ENCODE assay signal across 8 cellular contexts in genomic region chr6:108896111-108896661, GRCh38. TPM values are rescaled to one million over a fixed set of nuclear protein-coding genes. Genes with fewer than 3 reads are reported as not detected.
DNase-seq lines count a peak whose midpoint lies in the region; ATAC-seq and TF ChIP-seq lines count a peak whose summit lies in the region.

No MANE protein-coding gene starts in this region.

- peak overlapping the region; percentile 95 for H3K27ac Mint-ChIP-seq in activated CD4-positive, alpha-beta T cell treated with anti-CD3 and anti-CD28 coated beads, Interleukin-2, amount 10 ng/mL, durations not matched to agents 7 days and 5 days
- H3K27ac Mint-ChIP-seq in stimulated activated memory B cell treated with anti-CD40 and anti-IgM and Interleukin-4, amounts not matched to agents 10 μg/mL and 1 μg/mL and 100 μg/mL, for 72 hours = peak overlapping the region; percentile 62
- H3K27ac Mint-ChIP-seq in H9 (peak overlapping the region in 1 of 3 experiments; percentile 59; a peak in 1 of 7 replicates), endothelial cell (ENCODE audit: unreplicated experiment) (no peak overlapping the region)

- peaks cover 10% of the 10 kb centered on the region for H3K27me3 Mint-ChIP-seq in activated CD4-positive, alpha-beta T cell treated with anti-CD3 and anti-CD28 coated beads, Interleukin-2, amount 10 ng/mL, durations not matched to agents 7 days and 5 days
- no peaks in the 10 kb centered on the region for H3K27me3 Mint-ChIP-seq in stimulated activated memory B cell treated with anti-CD40 and anti-IgM and Interleukin-4, amounts not matched to agents 10 μg/mL and 1 μg/mL and 100 μg/mL, for 72 hours
- H3K27me3 Mint-ChIP-seq in H9 (ENCODE audit: low read depth) (no peaks in the 10 kb centered on the region), endothelial cell (ENCODE audit: unreplicated experiment) (peaks cover 1% of the 10 kb centered on the region)

- no peak overlapping the region for H2AFZ ChIP-seq in H9 (ENCODE audit: low read length)

- no peaks in the 10 kb centered on the region for H3K4me1 ChIP-seq in H9 (ENCODE audit: insufficient read depth, low read length)

- H4K5ac ChIP-seq in H9 (ENCODE audit: insufficient read length, low read depth, low read length) = no peak overlapping the region

- H3K4me3 ChIP-seq in fibroblast of villous mesenchyme (ENCODE audit: low read depth, low read length) = no peak overlapping the region

- no peaks in the 10 kb centered on the region for H3K79me2 ChIP-seq in H9 (ENCODE audit: insufficient read depth, low read length)

- no peak overlapping the region for H3K56ac ChIP-seq in H9 (ENCODE audit: insufficient read length, low read depth, low read length)

- peak overlapping the region; percentile 42 for H3K4me3 Mint-ChIP-seq in activated CD4-positive, alpha-beta T cell treated with anti-CD3 and anti-CD28 coated beads, Interleukin-2, amount 10 ng/mL, durations not matched to agents 7 days and 5 days
- no peak overlapping the region for H3K4me3 Mint-ChIP-seq in stimulated activated memory B cell treated with anti-CD40 and anti-IgM and Interleukin-4, amounts not matched to agents 10 μg/mL and 1 μg/mL and 100 μg/mL, for 72 hours
- H3K4me3 Mint-ChIP-seq in H9 (no peak overlapping the region), endothelial cell (ENCODE audit: unreplicated experiment) (no peak overlapping the region)

- H3K23me2 ChIP-seq in H9 (ENCODE audit: insufficient read length, low read depth, low read length, poor library complexity, severe bottlenecking) = no peaks in the 10 kb centered on the region

- peaks cover 4% of the 10 kb centered on the region for H3K9me3 Mint-ChIP-seq in activated CD4-positive, alpha-beta T cell treated with anti-CD3 and anti-CD28 coated beads, Interleukin-2, amount 10 ng/mL, durations not matched to agents 7 days and 5 days
- H3K9me3 Mint-ChIP-seq in stimulated activated memory B cell treated with anti-CD40 and anti-IgM and Interleukin-4, amounts not matched to agents 10 μg/mL and 1 μg/mL and 100 μg/mL, for 72 hours = no peaks in the 10 kb centered on the region
- H3K9me3 Mint-ChIP-seq in H9 = no peaks in the 10 kb centered on the region
- H3K9me3 Mint-ChIP-seq in endothelial cell (ENCODE audit: unreplicated experiment) = no peaks in the 10 kb centered on the region

- no peak for TF ChIP-seq CTCF in fibroblast of villous mesenchyme (IDR thresholded peaks at IDR 0.05; ENCODE audit: insufficient read depth, low read depth, low read length)
- no peak for TF ChIP-seq CTCF in H9 (conservative IDR thresholded peaks at IDR 0.05)
- TF ChIP-seq CTCF in endothelial cell (IDR thresholded peaks at IDR 0.05; ENCODE audit: unreplicated experiment) = no peak

- no peak for ATAC-seq in stimulated activated memory B cell treated with anti-CD40 and anti-IgM and Interleukin-4, amounts not matched to agents 10 μg/mL and 1 μg/mL and 100 μg/mL, for 72 hours

- peak; percentile 30 for DNase-seq in activated CD4-positive, alpha-beta T cell treated with anti-CD3 and anti-CD28 coated beads, Interleukin-2, amount 10 ng/mL, durations not matched to agents 7 days and 5 days
- DNase-seq in activated CD4-positive, alpha-beta T cell treated with anti-CD3 and anti-CD28 coated beads for 1 hour = no peak
- DNase-seq in SKM-1 (lab: John Stamatoyannopoulos, UW; ENCODE audit: unreplicated experiment) (peak; percentile 70), fibroblast of villous mesenchyme (ENCODE audit: low read depth) (peak; percentile 96), H9 (no peak), retina (no peak), endothelial cell (ENCODE audit: low spot score) (no peak)

- H2BK120ac ChIP-seq in H9 (ENCODE audit: low read depth, low read length, poor library complexity, severe bottlenecking) = no peak overlapping the region

- H2AK5ac ChIP-seq in H9 (ENCODE audit: insufficient read length, low read length) = no peak overlapping the region

- H4K91ac ChIP-seq in H9 (ENCODE audit: insufficient read length, low read depth, low read length) = no peak overlapping the region

- H3K79me1 ChIP-seq in H9 (ENCODE audit: insufficient read depth, low read depth, low read length, poor library complexity, severe bottlenecking) = no peaks in the 10 kb centered on the region

- peaks cover 40% of the 10 kb centered on the region for H3K4me1 Mint-ChIP-seq in activated CD4-positive, alpha-beta T cell treated with anti-CD3 and anti-CD28 coated beads, Interleukin-2, amount 10 ng/mL, durations not matched to agents 7 days and 5 days
- H3K4me1 Mint-ChIP-seq in stimulated activated memory B cell treated with anti-CD40 and anti-IgM and Interleukin-4, amounts not matched to agents 10 μg/mL and 1 μg/mL and 100 μg/mL, for 72 hours = peaks cover 19% of the 10 kb centered on the region
- peaks cover 6 to 8% of the 10 kb centered on the region in 2 experiments for H3K4me1 Mint-ChIP-seq in H9
- H3K4me1 Mint-ChIP-seq in endothelial cell (ENCODE audit: unreplicated experiment) = peaks cover 3% of the 10 kb centered on the region

- no peaks in the 10 kb centered on the region for H3K27me3 ChIP-seq in H9 (ENCODE audit: insufficient read depth, low read length)

- no peak overlapping the region for H3K4me2 ChIP-seq in H9 (ENCODE audit: insufficient read depth, insufficient read length, low read length)

- WGBS in H9 (ENCODE audit: extremely low coverage, insufficient read length, low lambda C conversion rate) = no CpG with 5 or more reads among the region's 3 CpGs

- H3K18ac ChIP-seq in H9 (ENCODE audit: insufficient read length, low read depth, low read length) = no peak overlapping the region

- no peak overlapping the region for H2BK20ac ChIP-seq in H9 (ENCODE audit: low read depth, low read length, poor library complexity, severe bottlenecking)

- H3K4ac ChIP-seq in H9 (ENCODE audit: low read depth, low read length) = no peak overlapping the region

- CTCF ChIA-PET in activated CD4-positive, alpha-beta T cell treated with anti-CD3 and anti-CD28 coated beads, Interleukin-2, amount 10 ng/mL, durations not matched to agents 7 days and 5 days (lab: Charles Lee) = interaction anchor here (1.0 to 1.4 kb wide), 2 partner anchors 163 to 354 kb away, joined by 3 read pairs; no protein-coding TSS in a partner anchor

- no peak overlapping the region for H3K14ac ChIP-seq in H9 (ENCODE audit: insufficient read depth, low read length)

- no peak overlapping the region for H3T11ph ChIP-seq in H9 (ENCODE audit: low read length)

- POLR2A ChIA-PET in activated CD4-positive, alpha-beta T cell treated with anti-CD3 and anti-CD28 coated beads, Interleukin-2, amount 10 ng/mL, durations not matched to agents 7 days and 5 days (lab: Charles Lee) = interaction anchor here (0.6 kb wide), 1 partner anchor 91 kb away, joined by 3 read pairs; no protein-coding TSS in a partner anchor

- H3K9ac ChIP-seq in H9 (ENCODE audit: extremely low read depth, insufficient read length, low read length) = no peak overlapping the region

- H3K27ac ChIP-seq in H9 (ENCODE audit: insufficient read length, low read depth, low read length) = no peak overlapping the region

- no peaks in the 10 kb centered on the region for H4K20me1 ChIP-seq in H9 (ENCODE audit: control insufficient read depth, insufficient read depth, insufficient read length)

- peaks cover 15% of the 10 kb centered on the region for H3K36me3 Mint-ChIP-seq in activated CD4-positive, alpha-beta T cell treated with anti-CD3 and anti-CD28 coated beads, Interleukin-2, amount 10 ng/mL, durations not matched to agents 7 days and 5 days (ENCODE audit: low read depth)
- H3K36me3 Mint-ChIP-seq in stimulated activated memory B cell treated with anti-CD40 and anti-IgM and Interleukin-4, amounts not matched to agents 10 μg/mL and 1 μg/mL and 100 μg/mL, for 72 hours = peaks cover 9% of the 10 kb centered on the region
- H3K36me3 Mint-ChIP-seq in H9 (ENCODE audit: insufficient read depth in 1 of 3, low read depth in 3 of 3) (no peaks in the 10 kb centered on the region), endothelial cell (ENCODE audit: low read depth, unreplicated experiment) (no peaks in the 10 kb centered on the region)

- H2BK12ac ChIP-seq in H9 (ENCODE audit: insufficient read length, low read depth, low read length) = no peak overlapping the region

- H3K9me3 ChIP-seq in H9 (ENCODE audit: control insufficient read depth, low read depth, low read length) = no peaks in the 10 kb centered on the region

- no peak overlapping the region for H2BK5ac ChIP-seq in H9 (ENCODE audit: insufficient read length, low read length)

- H3K23ac ChIP-seq in H9 (ENCODE audit: insufficient read length, low read depth, low read length) = no peak overlapping the region

- H4K8ac ChIP-seq in H9 (replicated peaks; ENCODE audit: insufficient read length, low read depth, low read length) = no peak overlapping the region

- no peak overlapping the region for H2BK15ac ChIP-seq in H9 (ENCODE audit: low read depth, low read length)

RNA-seq across cellular contexts. Expression of gene ARMC2, which starts 48.0 kb away (rescaled TPM):
- total RNA-seq in activated CD4-positive, alpha-beta T cell treated with anti-CD3 and anti-CD28 coated beads, Interleukin-2, amount 10 ng/mL, durations not matched to agents 7 days and 5 days = 10 to 100 TPM in 1 of 2 experiments, 1 to 10 TPM in 1; 10.0 to 10.2 TPM
- total RNA-seq in fibroblast of villous mesenchyme (0.86 and 1.6 TPM in 2 replicates), H9 (2021) (2.8 and 3.9 TPM in 2 replicates), endothelial cell (ENCODE audit: unreplicated experiment) (6.3 TPM)

Comparison
In these comparisons a context has a peak if more than half of its experiments do, and no peak if none do; other contexts are left out.
1. DNase-seq: peak in activated CD4-positive, alpha-beta T cell treated with anti-CD3 and anti-CD28 coated beads, Interleukin-2, amount 10 ng/mL, durations not matched to agents 7 days and 5 days (single experiment), SKM-1 (single experiment) and fibroblast of villous mesenchyme (single experiment); none in activated CD4-positive, alpha-beta T cell treated with anti-CD3 and anti-CD28 coated beads for 1 hour (single experiment), H9 (single experiment), retina (single experiment) and endothelial cell (single experiment).